8 cellular contexts compared by ENCODE assay signal in the genomic region with DNA sequence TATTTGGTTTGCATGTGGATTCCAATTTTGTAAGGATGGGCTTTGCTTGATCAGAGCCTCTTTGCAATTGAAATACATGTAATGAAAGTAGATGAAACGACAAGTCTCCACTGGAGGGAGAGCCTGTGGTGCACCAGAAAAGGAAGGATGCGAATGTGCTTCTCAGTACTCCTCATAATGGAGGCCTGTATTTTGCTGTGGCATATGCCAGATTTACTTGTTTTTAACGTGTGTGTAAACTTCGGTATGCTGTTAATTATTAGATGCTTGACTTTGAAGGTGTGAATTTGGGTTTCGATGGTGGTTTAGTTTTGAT. TPM values are rescaled to one million over a fixed set of nuclear protein-coding genes. Genes with fewer than 3 reads are reported as not detected.
DNase-seq lines count a peak whose midpoint lies in the region; ATAC-seq and TF ChIP-seq lines count a peak whose summit lies in the region.

No MANE protein-coding gene starts in this region.

- H3K79me2 ChIP-seq in OCI-LY1 (ENCODE audit: insufficient read depth, low read length), result peaks cover 70% of the 10 kb centered on the region

- H3K4me1 Mint-ChIP-seq in MCF 10A (ENCODE audit: insufficient read depth, unreplicated experiment), result peaks cover 36% of the 10 kb centered on the region

- peak overlapping the region; percentile 69 for H3K27ac ChIP-seq in OCI-LY1 (ENCODE audit: low read depth, low read length, poor library complexity, severe bottlenecking)

- peaks cover 34% of the 10 kb centered on the region for H3K4me1 ChIP-seq in OCI-LY1 (ENCODE audit: insufficient read depth, low read length, severe bottlenecking)

- peaks cover 24% of the 10 kb centered on the region; the same call in 1 of the 2 replicates for H3K36me3 ChIP-seq in OCI-LY1 (ENCODE audit: insufficient read depth, low read length)

- POLR2A ChIA-PET in MCF 10A (lab: Yijun Ruan, JAX), result interaction anchor here (0.7 to 2.0 kb wide), 2 partner anchors 29 to 287 kb away, joined by 4 to 7 read pairs; no protein-coding TSS in a partner anchor

- no peaks in the 10 kb centered on the region for H3K27me3 ChIP-seq in OCI-LY1 (ENCODE audit: insufficient read depth, low read length)

- H3K9ac ChIP-seq in OCI-LY1 (ENCODE audit: low read length), result no peak overlapping the region; the same call in 1 of the 2 replicates

- peaks cover 18% of the 10 kb centered on the region for H3K36me3 Mint-ChIP-seq in MCF 10A (ENCODE audit: insufficient read depth, unreplicated experiment)

- H2AFZ ChIP-seq in OCI-LY1 (ENCODE audit: low read length), result no peak overlapping the region

- CTCF ChIA-PET in MCF 10A (lab: Yijun Ruan, JAX), result interaction anchor here (0.6 to 1.4 kb wide), 3 partner anchors 292 to 1544 kb away, joined by 3 to 4 read pairs (median 4); no protein-coding TSS in a partner anchor

- DNase-seq in Caki2 (ENCODE audit: low read depth) (peak; percentile 56), MCF 10A (ENCODE audit: unreplicated experiment) (peak; percentile 17), lung microvascular endothelial cell (ENCODE audit: low read depth in 2 of 2) (peak; percentile 29 to 32), foreskin melanocyte (no peak), islet precursor cell (no peak), amniotic stem cell (lab: John Stamatoyannopoulos, UW) (no peak)

- H3K4me3 Mint-ChIP-seq in MCF 10A (ENCODE audit: unreplicated experiment), result peak overlapping the region; percentile 91

- no peaks in the 10 kb centered on the region for H3K9me3 ChIP-seq in OCI-LY1 (ENCODE audit: low read length)

- H3K4me2 ChIP-seq in OCI-LY1 (ENCODE audit: low read length), result peak overlapping the region; percentile 93

- H3K27me3 Mint-ChIP-seq in MCF 10A (ENCODE audit: insufficient read depth, unreplicated experiment), result no peaks in the 10 kb centered on the region

- BruUV-seq in MCF 10A (replicated peaks; lab: Mats Ljungman, UMichigan), result no TSS peak

- TF ChIP-seq CTCF in OCI-LY1 (IDR thresholded peaks at IDR 0.05; ENCODE audit: low read length) (peak; percentile 22; the same call in 1 of the 2 replicates), MCF 10A (IDR thresholded peaks at IDR 0.05; ENCODE audit: unreplicated experiment) (peak; percentile 15)

- peaks cover 8% of the 10 kb centered on the region for H3K9me3 Mint-ChIP-seq in MCF 10A (ENCODE audit: unreplicated experiment)

- peak; percentile 37 for ATAC-seq in GM21381 (IDR thresholded peaks at IDR 0.05; ENCODE audit: unreplicated experiment)

- H3K27ac Mint-ChIP-seq in MCF 10A (ENCODE audit: low read depth, unreplicated experiment), result peak overlapping the region; percentile 76

- no peaks in the 10 kb centered on the region for H3K9me2 ChIP-seq in OCI-LY1 (ENCODE audit: low read depth, low read length)

- H3K4me3 ChIP-seq in OCI-LY1 (ENCODE audit: low read depth, low read length, poor library complexity, severe bottlenecking), result peak overlapping the region; percentile 98

- no peaks in the 10 kb centered on the region for H3F3A ChIP-seq in OCI-LY1 (ENCODE audit: insufficient read depth, low read length)

- no peaks in the 10 kb centered on the region; the same call in 1 of the 2 replicates for H4K20me1 ChIP-seq in OCI-LY1 (ENCODE audit: insufficient read depth, low read length)

- intact Hi-C loops in MCF 10A (cut with micrococcal nuclease), result loop anchor here (1.0 to 5.0 kb wide), 4 partner anchors 119 to 292 kb away; no protein-coding TSS in a partner anchor

- in situ Hi-C loops in Caki2 (cut with HindIII; ENCODE audit: low pct_unique_long_range_greater_than_20kb, low sequenced_read_pairs), result no loop called here

RNA-seq across cellular contexts. Expression of gene DYRK2, which starts 2.8 kb away (rescaled TPM):
- total RNA-seq in Caki2 (2014; rRNA removed; shearing (Covaris generic); ENCODE audit: low replicate concordance), result 54.9 and 58.0 TPM in 2 replicates
- total RNA-seq in MCF 10A (2022) (24.6 and 33.3 TPM in 2 replicates), lung microvascular endothelial cell (4.4 and 4.6 TPM in 2 replicates)

Comparison
In these comparisons a context has a peak if more than half of its experiments do, and no peak if none do; other contexts are left out.
1. DNase-seq: peak in Caki2 (single experiment), MCF 10A (single experiment) and lung microvascular endothelial cell (2 of 2); none in foreskin melanocyte (single experiment), islet precursor cell (single experiment) and amniotic stem cell (single experiment).